Comparison of ENCODE assay signal across 26 cellular contexts in the genomic region with DNA sequence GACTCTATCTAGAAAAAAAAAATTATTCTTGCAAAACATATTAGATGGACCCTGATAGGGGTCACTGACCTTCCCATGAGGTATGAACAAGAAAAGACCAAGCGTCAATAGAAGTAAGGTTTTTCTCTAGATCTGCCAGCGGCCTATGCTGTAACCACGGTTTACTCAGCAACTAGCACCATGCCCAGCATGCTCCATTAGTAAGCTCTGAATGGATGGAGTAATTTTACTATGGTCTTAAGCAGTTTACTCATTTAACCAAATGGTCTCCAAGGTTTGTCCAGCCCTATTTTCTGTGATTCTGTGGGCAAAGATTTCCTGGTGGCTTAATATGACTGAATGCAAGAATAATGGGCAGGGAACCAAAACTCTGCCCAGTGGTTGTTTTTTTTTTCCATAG.
"Had no signal": no experiment of that assay in that cellular context is flagged by ENCODE, and none has a peak within 500 bp of the region (broad histone marks: within the 10 kb centered on the region; RNA-seq: fewer than 3 reads in every experiment).

No MANE protein-coding gene starts in this region.

- ATAC-seq: activated T-helper 17 cell treated with anti-CD3 and anti-CD28 coated beads, Interleukin-2, amount 50 U/mL, for 72 hours; Panc1; WTC11 had no signal

- DNase-seq: activated CD4-positive, alpha-beta T cell treated with anti-CD3 and anti-CD28 coated beads for 48 hours; activated CD4-positive, alpha-beta T cell treated with anti-CD3 and anti-CD28 coated beads, Interleukin-2, amount 50 U/mL, for 48 hours; activated CD4-positive, CD25-positive, alpha-beta regulatory T cell treated with anti-CD3 and anti-CD28 coated beads, Interleukin-2, amount 50 U/mL, for 72 hours; activated CD8-positive, alpha-beta memory T cell treated with anti-CD3 and anti-CD28 coated beads for 24 hours; activated gamma-delta T cell; activated naive CD4-positive, alpha-beta T cell treated with anti-CD3 and anti-CD28 coated beads for 36 hours; activated T-cell treated with anti-CD3 and anti-CD28 coated beads, Interleukin-2, amount 50 U/mL, for 48 hours; brain microvascular endothelial cell; KG1; NCI-H1105 treated with DMSO at 0.1 percent for 48 hours; NCI-H146; NCI-H187 treated with DMSO at 0.1 percent for 48 hours; NCI-H2081 treated with DMSO at 0.1 percent for 48 hours; NCI-H226; NCI-H526; NCI-H82; Right ventricle myocardium superior; SJCRH30; SK-N-SH; T-helper 1 cell had no signal

- H3K9me3 ChIP-seq: SJCRH30, SK-N-SH had no signal

- H3K9ac ChIP-seq: SK-N-SH had no signal

- H3K9me3 Mint-ChIP-seq: activated naive CD4-positive, alpha-beta T cell treated with anti-CD3 and anti-CD28 coated beads for 36 hours; activated T-helper 17 cell treated with anti-CD3 and anti-CD28 coated beads, Interleukin-2, amount 50 U/mL, for 72 hours had no signal

- H3K4me3 ChIP-seq: cardiac muscle cell, SJCRH30 had no signal

- H3K36me3 Mint-ChIP-seq: activated naive CD8-positive, alpha-beta T cell; WTC11 had no signal

- H3K4me3 Mint-ChIP-seq: activated naive CD4-positive, alpha-beta T cell treated with anti-CD3 and anti-CD28 coated beads for 36 hours; activated naive CD8-positive, alpha-beta T cell; activated T-helper 17 cell treated with anti-CD3 and anti-CD28 coated beads, Interleukin-2, amount 50 U/mL, for 72 hours; WTC11 had no signal

- H3K4me1 ChIP-seq: SJCRH30 had no signal

- H3K27ac Mint-ChIP-seq: activated naive CD4-positive, alpha-beta T cell treated with anti-CD3 and anti-CD28 coated beads for 36 hours; activated naive CD8-positive, alpha-beta T cell; activated T-helper 17 cell treated with anti-CD3 and anti-CD28 coated beads, Interleukin-2, amount 50 U/mL, for 72 hours had no signal

- H3K27ac ChIP-seq: brain microvascular endothelial cell, cardiac muscle cell, RWPE1, SJCRH30 had no signal

- H3K4me1 Mint-ChIP-seq: activated T-helper 17 cell treated with anti-CD3 and anti-CD28 coated beads, Interleukin-2, amount 50 U/mL, for 72 hours had no signal

- H3K27me3 ChIP-seq: brain microvascular endothelial cell, cardiac muscle cell, SJCRH30 had no signal

- H3K4me2 ChIP-seq: SK-N-SH had no signal
